In the genomic region with DNA sequence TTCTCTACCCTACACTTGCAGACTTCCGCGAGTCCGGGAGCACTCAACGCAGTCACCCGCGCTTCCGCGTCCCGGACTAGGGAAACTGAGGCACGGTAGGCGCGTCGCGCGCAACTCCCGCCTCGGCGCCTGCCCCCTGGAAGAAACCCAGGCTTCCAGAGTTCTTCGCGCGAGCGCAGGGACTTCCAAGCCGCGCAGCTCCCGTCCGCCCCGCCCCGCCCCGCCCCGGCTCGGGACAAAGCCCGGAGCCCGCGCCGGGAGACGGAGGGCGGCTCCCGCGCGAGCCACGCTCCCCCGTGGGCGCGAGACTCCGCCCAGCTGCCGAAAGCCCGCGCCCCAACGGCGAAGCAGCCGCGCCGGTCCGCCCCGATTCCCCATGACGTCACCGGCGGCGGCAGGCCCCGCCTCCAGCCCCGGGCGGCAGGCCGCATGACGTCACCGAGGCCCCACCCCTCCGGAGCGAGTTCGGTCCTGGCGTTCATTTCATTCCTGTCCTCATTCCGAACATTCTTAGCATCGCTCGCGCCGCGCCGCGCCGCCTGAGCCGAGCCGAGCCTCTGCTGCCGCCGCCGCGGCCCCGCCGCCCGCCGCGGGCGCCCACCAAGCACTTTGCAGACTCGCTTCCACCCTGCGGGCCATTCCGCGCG, we compare ENCODE assay signal across 8 cellular contexts. TPM values are rescaled to one million over a fixed set of nuclear protein-coding genes. Genes with fewer than 3 reads are reported as not detected.
DNase-seq lines count a peak whose midpoint lies in the region; ATAC-seq and TF ChIP-seq lines count a peak whose summit lies in the region.

TEAD1 (plus strand) TSS at position 498 of the 647 bp plus-strand sequence.

- H3K4me1 ChIP-seq in endodermal cell (ENCODE audit: control insufficient read depth, insufficient read depth, low read length) (peaks cover 7% of the 10 kb centered on the region), mesendoderm (ENCODE audit: control insufficient read depth, low read depth, low read length) (peaks cover 5% of the 10 kb centered on the region)

- H3K4me3 ChIP-seq in AG09309 (ENCODE audit: control insufficient read depth, low read depth, low read length) (peak within 1 kb of the TSS; percentile 78), endodermal cell (ENCODE audit: low read length) (peak within 1 kb of the TSS; percentile 95), mesendoderm (ENCODE audit: low read length) (peak within 1 kb of the TSS; percentile 85)

- H3K4me2 ChIP-seq in mesendoderm (ENCODE audit: low read length) = peak within 1 kb of the TSS; percentile 73

- H4K8ac ChIP-seq in mesendoderm (ENCODE audit: low read depth, low read length) = peak within 1 kb of the TSS; percentile 95

- H4K5ac ChIP-seq in mesendoderm (ENCODE audit: low read length) = no peak within 1 kb of the TSS

- peaks cover 4% of the 10 kb centered on the region for H3K9me3 Mint-ChIP-seq in endodermal cell

- H3K56ac ChIP-seq in mesendoderm (ENCODE audit: low read length) = peak within 1 kb of the TSS; percentile 94

- peaks cover 9% of the 10 kb centered on the region for H3K27me3 Mint-ChIP-seq in endodermal cell (ENCODE audit: insufficient read depth)

- H3K36me3 ChIP-seq in endodermal cell (ENCODE audit: control insufficient read depth, insufficient read depth, low read length) = peaks cover 5% of the 10 kb centered on the region
- no peaks in the 10 kb centered on the region for H3K36me3 ChIP-seq in mesendoderm (ENCODE audit: control insufficient read depth, insufficient read depth, low read length)

- H3K79me1 ChIP-seq in mesendoderm (ENCODE audit: low read length) = no peaks in the 10 kb centered on the region

- H3K27ac Mint-ChIP-seq in endodermal cell = peak within 1 kb of the TSS; percentile 98

- peak within 1 kb of the TSS; percentile 93 for H2BK15ac ChIP-seq in mesendoderm (replicated peaks; ENCODE audit: low read depth)

- peak within 1 kb of the TSS; percentile 99 for H2BK120ac ChIP-seq in mesendoderm (ENCODE audit: low read depth, low read length)

- H3K23ac ChIP-seq in mesendoderm (ENCODE audit: low read length) = no peak within 1 kb of the TSS

- H3K18ac ChIP-seq in mesendoderm (ENCODE audit: low read length) = peak within 1 kb of the TSS; percentile 100

- H3K4me3 Mint-ChIP-seq in endodermal cell = peak within 1 kb of the TSS; percentile 91

- H3K79me2 ChIP-seq in mesendoderm (ENCODE audit: control insufficient read depth, insufficient read depth, low read length) = peaks cover 28% of the 10 kb centered on the region

- DNase-seq in AG09309 (ENCODE audit: low read depth) (peak; percentile 83), NCI-H82 (lab: John Stamatoyannopoulos, UW) (peak; percentile 94), endodermal cell (peak; percentile 99), mesendoderm (peak; percentile 97)
- peak; percentile 96 for DNase-seq in activated CD8-positive, alpha-beta memory T cell treated with anti-CD3 and anti-CD28 coated beads, Interleukin-2, amount 50 U/mL, for 48 hours
- DNase-seq in stimulated activated CD8-positive, alpha-beta memory T cell treated with anti-CD3 and anti-CD28 coated beads, Interleukin-12 subunit alpha, Interleukin-12 subunit beta, amount 100 ng/mL, for 1 hour (ENCODE audit: low read depth) = peak; percentile 69

- 0 to 1% methylated on average over 27 to 95 of the region's 95 CpGs for WGBS in endodermal cell (ENCODE audit: insufficient coverage in 1 of 2, insufficient read length in 1 of 2), 2 experiments
- no CpG with 5 or more reads among the region's 95 CpGs for WGBS in mesendoderm (ENCODE audit: extremely low coverage, insufficient coverage, low lambda C conversion rate)

- H2AK5ac ChIP-seq in mesendoderm (ENCODE audit: low read length) = no peak within 1 kb of the TSS

- peak within 1 kb of the TSS; percentile 99 for H3K4ac ChIP-seq in mesendoderm (ENCODE audit: low read depth, low read length)

- ATAC-seq in GM19328 (IDR thresholded peaks at IDR 0.05; ENCODE audit: unreplicated experiment) (peak; percentile 70), HG03520 (IDR thresholded peaks at IDR 0.05; ENCODE audit: unreplicated experiment) (peak; percentile 76)

- TF ChIP-seq CTCF in AG09309 (IDR thresholded peaks at IDR 0.05; ENCODE audit: control insufficient read depth, insufficient read depth, low read depth, low read length, missing control alignments) (no peak), endodermal cell (conservative IDR thresholded peaks at IDR 0.05) (no peak)

- H3K27me3 ChIP-seq in endodermal cell (ENCODE audit: control insufficient read depth, insufficient read depth, low read length, poor library complexity, severe bottlenecking) (no peaks in the 10 kb centered on the region), mesendoderm (ENCODE audit: insufficient read depth, low read length, poor library complexity) (no peaks in the 10 kb centered on the region)

- no peaks in the 10 kb centered on the region for H3K9me3 ChIP-seq in endodermal cell (ENCODE audit: control insufficient read depth, low read length)

- H2BK5ac ChIP-seq in mesendoderm (ENCODE audit: low read length) = peak within 1 kb of the TSS; percentile 74

- H3K4me1 Mint-ChIP-seq in endodermal cell = peaks cover 32% of the 10 kb centered on the region

- peaks cover 2% of the 10 kb centered on the region for H3K36me3 Mint-ChIP-seq in endodermal cell (ENCODE audit: low read depth)

- H3K9ac ChIP-seq in endodermal cell (ENCODE audit: extremely low read depth, low read length, poor library complexity, severe bottlenecking) = peak within 1 kb of the TSS; percentile 98
- H3K9ac ChIP-seq in mesendoderm (ENCODE audit: low read length) = peak within 1 kb of the TSS; percentile 91

- H3K27ac ChIP-seq in endodermal cell (ENCODE audit: low read depth, low read length) = peak within 1 kb of the TSS; percentile 93
- peak within 1 kb of the TSS; percentile 95 for H3K27ac ChIP-seq in mesendoderm (ENCODE audit: low read depth, low read length)

RNA-seq across cellular contexts. Expression of gene TEAD1, which starts in this region (rescaled TPM):
- total RNA-seq in endodermal cell = 10 to 100 TPM; 76.4 to 94.4 TPM
- 103 TPM for polyA plus RNA-seq in endodermal cell (2013, experiment 1 of 2)
- 109 TPM for polyA plus RNA-seq in endodermal cell (2013, experiment 2 of 2)
- 57.5 TPM for polyA plus RNA-seq in mesendoderm (2013, experiment 1 of 2)
- 58.2 TPM for polyA plus RNA-seq in mesendoderm (2013, experiment 2 of 2)

Comparison
In these comparisons a context has a peak if more than half of its experiments do, and no peak if none do; other contexts are left out.
1. Peak in every context shown above with its lines: DNase-seq, ATAC-seq, H3K4me3 ChIP-seq and H3K27ac ChIP-seq.